In genomic region chr1:58454343-58454742, GRCh38 we compare ENCODE assay signal across 16 cellular contexts.
A peak's percentile ranks its signal among the peaks of the same experiment; 100 is the strongest.
DNase-seq lines count a peak whose midpoint lies in the region; ATAC-seq, FAIRE-seq and TF ChIP-seq lines count a peak whose summit lies in the region.
"Had no signal": no experiment of that assay in that cellular context is flagged by ENCODE, and none has a peak within 500 bp of the region (broad histone marks: within the 10 kb centered on the region; RNA-seq: fewer than 3 reads in every experiment).

No MANE protein-coding gene starts in this region.

- no peaks in the 10 kb centered on the region for H4K20me1 ChIP-seq in HepG2 (ENCODE audit: insufficient read depth, low read length)
- no peaks in the 10 kb centered on the region for H4K20me1 ChIP-seq in H1 (replicated peaks in 1 of 2; ENCODE audit: control insufficient read depth in 1 of 2, insufficient read depth in 2 of 2, low read length in 2 of 2)
- H4K20me1 ChIP-seq: BLaER1 treated with 17β-estradiol and CSF1 and Interleukin-3, amounts not matched to agents 10 nM and 100 nM had no signal

- no TSS peak for BruUV-seq in HepG2 (replicated peaks; lab: Mats Ljungman, UMichigan)

- 56% methylated on average over 1 of the region's 10 CpGs for WGBS in HepG2 (ENCODE audit: low lambda C conversion rate)
- WGBS in right lobe of liver (ENCODE audit: insufficient coverage, low coverage, low lambda C conversion rate, missing lambda C conversion rate) = no CpG with 5 or more reads among the region's 10 CpGs
- WGBS in H1 (ENCODE audit: extremely low coverage in 1 of 2, insufficient coverage in 1 of 2, insufficient read length in 1 of 2, insufficient replicate concordance in 2 of 2, low coverage in 1 of 2, low lambda C conversion rate in 2 of 2, missing lambda C conversion rate in 1 of 2), 2 experiments = 63% methylated on average over 10 of the region's 10 CpGs; no CpG with 5 or more reads in 1 of the 2 experiments
- 63 to 75% methylated on average over 2 to 7 of the region's 10 CpGs for WGBS in gastroesophageal sphincter (ENCODE audit: low coverage in 1 of 2), 2 donors

- TF ChIP-seq EP300 in HepG2 (IDR thresholded peaks at IDR 0.05; ENCODE audit: low read depth in 2 of 2, low read length in 2 of 2) = no peak
- no peak for TF ChIP-seq EP300 in HepG2 (CRISPR knock-in tag; IDR thresholded peaks at IDR 0.05; ENCODE audit: borderline replicate concordance)
- TF ChIP-seq EP300 in H1 (IDR thresholded peaks at IDR 0.05; ENCODE audit: borderline replicate concordance in 1 of 2, low read depth in 2 of 2, low read length in 2 of 2) = no peak
- TF ChIP-seq EP300 in gastroesophageal sphincter (IDR thresholded peaks at IDR 0.05) = no peak

- H4K5ac ChIP-seq in H1 (ENCODE audit: insufficient read length, low read depth, low read length) = no peak overlapping the region

- no peak overlapping the region for H2BK12ac ChIP-seq in H1 (ENCODE audit: low read depth, low read length)

- H2BK120ac ChIP-seq in H1 (replicated peaks; ENCODE audit: low read depth, low read length) = no peak overlapping the region

- no peak overlapping the region for H2BK15ac ChIP-seq in H1 (ENCODE audit: low read length)

- no peaks in the 10 kb centered on the region for H3K79me1 ChIP-seq in H1 (ENCODE audit: low read depth, low read length)

- H3K9ac ChIP-seq in HepG2 (ENCODE audit: insufficient read depth, low read depth, low read length) (no peak overlapping the region), H1 (replicated peaks in 1 of 4; ENCODE audit: extremely low read depth in 1 of 4, low read depth in 3 of 4, low read length in 3 of 4) (no peak overlapping the region; a peak in 1 of 7 replicates)
- H3K9ac ChIP-seq: BLaER1 treated with 17β-estradiol and CSF1 and Interleukin-3, amounts not matched to agents 10 nM and 100 nM; GM23248 had no signal

- H3K27me3 ChIP-seq in HepG2 (ENCODE audit: control insufficient read depth in 1 of 2, insufficient read depth in 2 of 2, low read length in 2 of 2) (no peaks in the 10 kb centered on the region), right lobe of liver (no peaks in the 10 kb centered on the region), H1 (replicated peaks in 1 of 4; ENCODE audit: control insufficient read depth in 3 of 4, extremely low read depth in 1 of 4, insufficient read depth in 3 of 4, low read length in 3 of 4) (no peaks in the 10 kb centered on the region), gastroesophageal sphincter (no peaks in the 10 kb centered on the region)
- H3K27me3 ChIP-seq: BLaER1 treated with 17β-estradiol and CSF1 and Interleukin-3, amounts not matched to agents 10 nM and 100 nM had no signal

- intact Hi-C loops in HepG2 (cut with micrococcal nuclease; ENCODE audit: unreplicated experiment) (no loop called here), right lobe of liver (cut with DNase I) (no loop called here)

- DNase-seq in HepG2 (ENCODE audit: low spot score) (peak; percentile 9), right lobe of liver (no peak), H1 (ENCODE audit: low read depth in 1 of 2, low spot score in 2 of 2) (peak in 1 of 2 experiments; percentile 62), iPS-NIHi7 (ENCODE audit: extremely low spot score) (peak; percentile 35)
- no peak for DNase-seq in activated CD8-positive, alpha-beta memory T cell treated with anti-CD3 and anti-CD28 coated beads for 24 hours
- DNase-seq: ACHN; CD4-positive, CD25-positive, alpha-beta regulatory T cell; DMS53; GM23248; HCEC 1CT; HFFc6 had no signal

- H2AFZ ChIP-seq in HepG2 (ENCODE audit: low read length) (no peak overlapping the region), H1 (ENCODE audit: low read length) (no peak overlapping the region)
- H2AFZ ChIP-seq: GM23248 had no signal

- no peak overlapping the region for H2BK20ac ChIP-seq in H1 (ENCODE audit: low read length)

- no peaks in the 10 kb centered on the region for H3K9me3 ChIP-seq in HepG2 (ENCODE audit: low read length)
- H3K9me3 ChIP-seq in right lobe of liver = no peaks in the 10 kb centered on the region
- no peaks in the 10 kb centered on the region for H3K9me3 ChIP-seq in H1 (ENCODE audit: insufficient read depth in 2 of 2, low read depth in 1 of 2, low read length in 1 of 2)
- peaks cover 0 to 3% (median 0%) of the 10 kb centered on the region in 3 donors for H3K9me3 ChIP-seq in gastroesophageal sphincter

- no peak overlapping the region for H3K4ac ChIP-seq in H1 (replicated peaks; ENCODE audit: insufficient read length, low read depth, low read length)

- H4K8ac ChIP-seq in H1 (ENCODE audit: extremely low read depth, insufficient read depth, low read length) = no peak overlapping the region

- H3K4me3 ChIP-seq in HepG2 (replicated peaks in 1 of 3; ENCODE audit: insufficient read depth in 1 of 3, low read depth in 2 of 3, low read length in 3 of 3) (peak overlapping the region in 1 of 3 experiments; percentile 16; a peak in 1 of 6 replicates), right lobe of liver (no peak overlapping the region), H1 (ENCODE audit: extremely low read depth in 1 of 4, insufficient read depth in 2 of 4, low read depth in 3 of 4, low read length in 4 of 4) (no peak overlapping the region), gastroesophageal sphincter (no peak overlapping the region)
- H3K4me3 ChIP-seq: BLaER1 treated with 17β-estradiol and CSF1 and Interleukin-3, amounts not matched to agents 10 nM and 100 nM; GM12878; GM23248 had no signal

- POLR2A ChIA-PET in HepG2 (lab: Yijun Ruan, JAX) = interaction anchor here (1.2 kb wide), 1 partner anchor 87 kb away, joined by 3 read pairs; no protein-coding TSS in a partner anchor
- POLR2A ChIA-PET in H1 (lab: Charles Lee; ENCODE audit: partially characterized antibody) = no interaction called here

- no peak overlapping the region for H3K23ac ChIP-seq in H1 (ENCODE audit: insufficient read length)

- TF ChIP-seq RAD21 in HepG2 (CRISPR knock-in tag; IDR thresholded peaks at IDR 0.05) = no peak
- TF ChIP-seq RAD21 in H1 (IDR thresholded peaks at IDR 0.05 in 1 of 2, conservative IDR thresholded peaks at IDR 0.05 in 1 of 2; ENCODE audit: low read depth in 2 of 2, low read length in 2 of 2) = no peak

- TF ChIP-seq CTCF in HepG2 (CRISPR knock-in tag; IDR thresholded peaks at IDR 0.05) = no peak
- TF ChIP-seq CTCF in right lobe of liver (IDR thresholded peaks at IDR 0.05) = no peak
- TF ChIP-seq CTCF in H1 (IDR thresholded peaks at IDR 0.05; ENCODE audit: control extremely low read depth in 1 of 3, insufficient read depth in 1 of 3, low read depth in 1 of 3, low read length in 3 of 3) = no peak
- no peak for TF ChIP-seq CTCF in gastroesophageal sphincter (IDR thresholded peaks at IDR 0.05)

- no peaks in the 10 kb centered on the region for H3K23me2 ChIP-seq in H1 (ENCODE audit: low read depth, low read length)

- H4K91ac ChIP-seq in H1 (replicated peaks; ENCODE audit: insufficient read length, low read length) = no peak overlapping the region

- H3K27ac ChIP-seq in HepG2 (ENCODE audit: extremely low read length, insufficient read depth, low read length) (no peak overlapping the region), right lobe of liver (no peak overlapping the region), H1 (ENCODE audit: low read depth, low read length) (no peak overlapping the region), gastroesophageal sphincter (no peak overlapping the region)
- H3K27ac ChIP-seq: BLaER1 treated with 17β-estradiol and CSF1 and Interleukin-3, amounts not matched to agents 10 nM and 100 nM; GM23248 had no signal

- no peak overlapping the region for H3K14ac ChIP-seq in H1 (ENCODE audit: insufficient read length)

- H3K4me2 ChIP-seq in HepG2 (ENCODE audit: low read depth, low read length) (peak overlapping the region; percentile 46; the same call in 1 of the 2 replicates), H1 (ENCODE audit: insufficient read depth in 1 of 2, low read depth in 2 of 2, low read length in 2 of 2) (no peak overlapping the region)
- H3K4me2 ChIP-seq: BLaER1 treated with 17β-estradiol and CSF1 and Interleukin-3, amounts not matched to agents 10 nM and 100 nM had no signal

- H3K56ac ChIP-seq in H1 (replicated peaks; ENCODE audit: insufficient read length, low read depth, low read length) = no peak overlapping the region

- CTCF ChIA-PET in HepG2 (lab: Yijun Ruan, JAX; ENCODE audit: low intra/inter-chr PET ratio, low total read pairs) = no interaction called here
- CTCF ChIA-PET in H1 (lab: Charles Lee; ENCODE audit: partially characterized antibody) = interaction anchor here (0.6 to 2.0 kb wide), 7 partner anchors 9 to 65 kb away, joined by 3 to 5 read pairs (median 3); no protein-coding TSS in a partner anchor

- TF ChIP-seq POLR2A in HepG2 (IDR thresholded peaks at IDR 0.05; ENCODE audit: insufficient read depth in 1 of 2, low read depth in 2 of 2, low read length in 2 of 2) = no peak
- no peak for TF ChIP-seq POLR2A in right lobe of liver (IDR thresholded peaks at IDR 0.05)
- TF ChIP-seq POLR2A in H1 (IDR thresholded peaks at IDR 0.05; ENCODE audit: control extremely low read depth in 1 of 2, low read depth in 2 of 2, low read length in 2 of 2) = no peak
- TF ChIP-seq POLR2A in gastroesophageal sphincter (IDR thresholded peaks at IDR 0.05) = no peak

- H3K18ac ChIP-seq in H1 (ENCODE audit: extremely low read depth, low read length) = peak overlapping the region; percentile 19; the same call in 1 of the 2 replicates

- in situ Hi-C loops in HepG2 (cut with HindIII; ENCODE audit: extremely low pct_ligation_motif_present, low pct_unique_long_range_greater_than_20kb) = no loop called here

- FAIRE-seq in HepG2 (lab: Jason Lieb, UNC) = no peak
- no peak for FAIRE-seq in H1 (lab: Jason Lieb, UNC)
- FAIRE-seq: GM12878, GM18507 had no signal

- no peak overlapping the region for H2AK5ac ChIP-seq in H1 (ENCODE audit: low read depth, low read length)

- ATAC-seq in HepG2 (peak; percentile 77), right lobe of liver (no peak), HG02642 (IDR thresholded peaks at IDR 0.05; ENCODE audit: poor library complexity, unreplicated experiment) (no peak), gastroesophageal sphincter (no peak)
- ATAC-seq: GM12878 had no signal

- H3K36me3 ChIP-seq in HepG2 (replicated peaks in 1 of 2; ENCODE audit: control insufficient read depth in 1 of 2, insufficient read depth in 2 of 2, low read length in 2 of 2) = no peaks in the 10 kb centered on the region
- no peaks in the 10 kb centered on the region for H3K36me3 ChIP-seq in right lobe of liver
- H3K36me3 ChIP-seq in H1 (ENCODE audit: control insufficient read depth in 2 of 4, insufficient read depth in 4 of 4, low read length in 3 of 4) = no peaks in the 10 kb centered on the region
- H3K36me3 ChIP-seq in gastroesophageal sphincter = peaks cover 0 to 5% of the 10 kb centered on the region in 2 donors
- H3K36me3 ChIP-seq: BLaER1 treated with 17β-estradiol and CSF1 and Interleukin-3, amounts not matched to agents 10 nM and 100 nM had no signal

- H3K79me2 ChIP-seq in HepG2 (ENCODE audit: insufficient read depth, low read length) (no peaks in the 10 kb centered on the region), H1 (ENCODE audit: control insufficient read depth in 1 of 2, insufficient read depth in 2 of 2, low read length in 2 of 2) (no peaks in the 10 kb centered on the region)

- H2BK5ac ChIP-seq in H1 (ENCODE audit: low read depth, low read length) = no peak overlapping the region

- H3K4me1 ChIP-seq in HepG2 (ENCODE audit: insufficient read depth, low read length) (peaks cover 48% of the 10 kb centered on the region), right lobe of liver (peaks cover 0 to 35% (median 8%) of the 10 kb centered on the region in 4 donors), H1 (replicated peaks in 1 of 4; ENCODE audit: control insufficient read depth in 3 of 4, insufficient read depth in 4 of 4, low read length in 3 of 4) (peaks cover 0 to 4% (median 2%) of the 10 kb centered on the region in 4 experiments; a peak in 3 of 7 replicates), gastroesophageal sphincter (no peaks in the 10 kb centered on the region)

Comparison
In these comparisons a context has a peak if more than half of its experiments do, and no peak if none do; other contexts are left out.
1. DNase-seq: peak in HepG2 (single experiment) and iPS-NIHi7 (single experiment); none in right lobe of liver (0 of 3) and activated CD8-positive, alpha-beta memory T cell treated with anti-CD3 and anti-CD28 coated beads for 24 hours (single experiment).